ENCODE assay signal across 8 cellular contexts in genomic region chr16:50024207-50024606, GRCh38. TPM values are rescaled to one million over a fixed set of nuclear protein-coding genes. Genes with fewer than 3 reads are reported as not detected.
A peak's percentile ranks its signal among the peaks of the same experiment; 100 is the strongest.
DNase-seq lines count a peak whose midpoint lies in the region; ATAC-seq and TF ChIP-seq lines count a peak whose summit lies in the region.
"Had no signal": no experiment of that assay in that cellular context is flagged by ENCODE, and none has a peak within 500 bp of the region (broad histone marks: within the 10 kb centered on the region; RNA-seq: fewer than 3 reads in every experiment).

No MANE protein-coding gene starts in this region.

- peak overlapping the region; percentile 80 for H3K27ac Mint-ChIP-seq in central memory CD8-positive, alpha-beta T cell (ENCODE audit: low read depth)

- H3K9me3 ChIP-seq in DND-41 (ENCODE audit: insufficient read depth, low read length, severe bottlenecking) (no peaks in the 10 kb centered on the region), Karpas-422 (ENCODE audit: low read length) (no peaks in the 10 kb centered on the region), osteoblast (ENCODE audit: low read depth, low read length) (no peaks in the 10 kb centered on the region)
- H3K9me3 ChIP-seq: spleen had no signal

- no peaks in the 10 kb centered on the region for H3K27me3 Mint-ChIP-seq in central memory CD8-positive, alpha-beta T cell

- H3K9ac ChIP-seq in DND-41 (ENCODE audit: low read depth, low read length) (peak overlapping the region; percentile 80), Karpas-422 (ENCODE audit: low read length) (peak overlapping the region; percentile 56)

- TF ChIP-seq CTCF in DND-41 (IDR thresholded peaks at IDR 0.05; ENCODE audit: borderline replicate concordance, extremely low read depth, low read length, poor library complexity, severe bottlenecking), result no peak
- no peak for TF ChIP-seq CTCF in osteoblast (IDR thresholded peaks at IDR 0.05; ENCODE audit: extremely low read depth, low read depth, low read length)

- H3K9me2 ChIP-seq in Karpas-422 (replicated peaks; ENCODE audit: insufficient read depth, low read length), result no peaks in the 10 kb centered on the region

- no peaks in the 10 kb centered on the region for H3K27me3 ChIP-seq in DND-41 (ENCODE audit: insufficient read depth, low read length, poor library complexity)
- no peaks in the 10 kb centered on the region for H3K27me3 ChIP-seq in Karpas-422 (ENCODE audit: low read length)
- H3K27me3 ChIP-seq in osteoblast (ENCODE audit: insufficient read depth, low read length), result peaks cover 4% of the 10 kb centered on the region

- peaks cover 44% of the 10 kb centered on the region for H3K79me2 ChIP-seq in DND-41 (ENCODE audit: insufficient read depth, low read length)
- peaks cover 39% of the 10 kb centered on the region for H3K79me2 ChIP-seq in Karpas-422 (ENCODE audit: low read length)
- peaks cover 37% of the 10 kb centered on the region for H3K79me2 ChIP-seq in osteoblast (ENCODE audit: insufficient read depth, low read length)

- H3K4me3 ChIP-seq in DND-41 (ENCODE audit: low read depth in 1 of 2, low read length in 2 of 2), result peak overlapping the region; percentile 14 to 91; a peak in 3 of 4 replicates
- peak overlapping the region; percentile 53 for H3K4me3 ChIP-seq in Karpas-422 (ENCODE audit: low read length)
- H3K4me3 ChIP-seq in osteoblast (ENCODE audit: insufficient read depth, low read length), result peak overlapping the region; percentile 72

- H3K36me3 ChIP-seq in DND-41 (ENCODE audit: insufficient read depth, low read length) (peaks cover 8% of the 10 kb centered on the region; the same call in 1 of the 2 replicates), Karpas-422 (ENCODE audit: insufficient read depth, low read length) (peaks cover 5% of the 10 kb centered on the region; the same call in 1 of the 2 replicates), osteoblast (ENCODE audit: insufficient read depth, low read length) (peaks cover under 1% of the 10 kb centered on the region)

- H3K36me3 Mint-ChIP-seq in central memory CD8-positive, alpha-beta T cell (ENCODE audit: insufficient read depth), result peaks cover 10% of the 10 kb centered on the region

- peaks cover 14% of the 10 kb centered on the region; the same call in 1 of the 2 replicates for H4K20me1 ChIP-seq in DND-41 (ENCODE audit: insufficient read depth, low read length)
- no peaks in the 10 kb centered on the region for H4K20me1 ChIP-seq in Karpas-422 (ENCODE audit: insufficient read depth, low read depth, low read length)
- H4K20me1 ChIP-seq in osteoblast (ENCODE audit: insufficient read depth, low read length), result no peaks in the 10 kb centered on the region

- H3K4me3 Mint-ChIP-seq in central memory CD8-positive, alpha-beta T cell, result peak overlapping the region; percentile 94

- peak overlapping the region; percentile 64 for H3K27ac ChIP-seq in DND-41 (ENCODE audit: low read length)
- no peak overlapping the region for H3K27ac ChIP-seq in Karpas-422 (ENCODE audit: low read length)
- no peak overlapping the region for H3K27ac ChIP-seq in osteoblast (ENCODE audit: low read depth, low read length)

- no peak for DNase-seq in DND-41
- DNase-seq in Karpas-422, result no peak
- no peak for DNase-seq in central memory CD8-positive, alpha-beta T cell (ENCODE audit: low spot score in 2 of 2)
- no peak for DNase-seq in osteoblast (ENCODE audit: insufficient read length, low spot score, missing footprints)
- no peak for DNase-seq in NCI-H1092 (lab: John Stamatoyannopoulos, UW)
- DNase-seq in DMS114 treated with DMSO at 0.1 percent for 48 hours (lab: John Stamatoyannopoulos, UW; ENCODE audit: unreplicated experiment), result no peak
- DNase-seq in SKM-1 (lab: John Stamatoyannopoulos, UW; ENCODE audit: unreplicated experiment), result no peak

- no peak for ATAC-seq in DND-41 (ENCODE audit: insufficient read depth, low read depth)
- no peak for ATAC-seq in central memory CD8-positive, alpha-beta T cell (replicated peaks; ENCODE audit: extremely low read depth, poor library complexity, severe bottlenecking)

- peaks cover 15% of the 10 kb centered on the region for H3K4me1 Mint-ChIP-seq in central memory CD8-positive, alpha-beta T cell

- no peaks in the 10 kb centered on the region for H3K9me3 Mint-ChIP-seq in central memory CD8-positive, alpha-beta T cell

- peak overlapping the region; percentile 80 for H3K4me2 ChIP-seq in DND-41 (ENCODE audit: insufficient read depth, low read length)
- peak overlapping the region; percentile 95 for H3K4me2 ChIP-seq in Karpas-422 (ENCODE audit: low read depth, low read length, poor library complexity, severe bottlenecking)
- peak overlapping the region; percentile 88 for H3K4me2 ChIP-seq in osteoblast (ENCODE audit: insufficient read depth, low read length)

- H2AFZ ChIP-seq in DND-41 (ENCODE audit: low read depth, low read length), result peak overlapping the region; percentile 90
- H2AFZ ChIP-seq in Karpas-422 (ENCODE audit: low read length), result peak overlapping the region; percentile 92
- peak overlapping the region; percentile 94 for H2AFZ ChIP-seq in osteoblast (ENCODE audit: low read length)

- H3K4me1 ChIP-seq in DND-41 (ENCODE audit: insufficient read depth, low read length), result peaks cover 32% of the 10 kb centered on the region
- H3K4me1 ChIP-seq in Karpas-422 (ENCODE audit: low read length), result peaks cover 14% of the 10 kb centered on the region
- H3K4me1 ChIP-seq in osteoblast (ENCODE audit: insufficient read depth, low read length), result peaks cover 8% of the 10 kb centered on the region

RNA-seq across cellular contexts. Expression of gene CNEP1R1, which starts 0.8 kb away (rescaled TPM):
- total RNA-seq in Karpas-422 (2014; rRNA removed; shearing (Covaris generic); ENCODE audit: low replicate concordance), result 11.8 and 27.1 TPM in 2 replicates
- total RNA-seq in osteoblast, result 27.1 and 30.1 TPM in 2 replicates

RNA-seq across cellular contexts. Expression of gene HEATR3, which starts 41.6 kb away (rescaled TPM):
- total RNA-seq in Karpas-422 (2014; rRNA removed; shearing (Covaris generic); ENCODE audit: low replicate concordance), result 22.1 and 24.4 TPM in 2 replicates
- 19.5 and 20.6 TPM in 2 replicates for total RNA-seq in osteoblast
